In genomic region chr7:36303202-36304098, GRCh38 we compare ENCODE assay signal across 9 cellular contexts.
A peak's percentile ranks its signal among the peaks of the same experiment; 100 is the strongest.
DNase-seq lines count a peak whose midpoint lies in the region; ATAC-seq and TF ChIP-seq lines count a peak whose summit lies in the region.
"Had no signal": no experiment of that assay in that cellular context is flagged by ENCODE, and none has a peak within 500 bp of the region (broad histone marks: within the 10 kb centered on the region; RNA-seq: fewer than 3 reads in every experiment).

No MANE protein-coding gene starts in this region.

- H3K27me3 ChIP-seq in SJCRH30 (no peaks in the 10 kb centered on the region), foreskin keratinocyte (no peaks in the 10 kb centered on the region)

- H3K36me3 ChIP-seq in SJCRH30: no peaks in the 10 kb centered on the region

- H3K4me1 ChIP-seq in SJCRH30 (peaks cover 37% of the 10 kb centered on the region), foreskin keratinocyte (no peaks in the 10 kb centered on the region)

- TF ChIP-seq CTCF in foreskin keratinocyte (conservative IDR thresholded peaks at IDR 0.05): no peak

- H3K9me3 ChIP-seq in SJCRH30 (replicated peaks): no peaks in the 10 kb centered on the region

- ATAC-seq in foreskin keratinocyte (peak; percentile 65), HG03457 (IDR thresholded peaks at IDR 0.05; ENCODE audit: unreplicated experiment) (no peak)

- peak overlapping the region; percentile 30; the same call in 1 of the 2 replicates for H3K27ac ChIP-seq in SJCRH30
- no peak overlapping the region for H3K27ac ChIP-seq in foreskin keratinocyte
- H3K27ac ChIP-seq: 22Rv1 had no signal

- DNase-seq in NCI-H1436 (lab: John Stamatoyannopoulos, UW): peak; percentile 30
- no peak for DNase-seq in NCI-H1436 treated with DMSO at 0.1 percent for 48 hours (lab: John Stamatoyannopoulos, UW)
- peak; percentile 85 to 89 for DNase-seq in SJCRH30
- peak; percentile 42 to 66 for DNase-seq in foreskin keratinocyte
- peak; percentile 95 for DNase-seq in pons (ENCODE audit: low spot score)
- no peak for DNase-seq in stimulated activated CD4-positive, alpha-beta T cell treated with anti-CD3 and anti-CD28 coated beads, Interleukin-15, amount 100 ng/mL, for 24 hours
- DNase-seq in effector CD8-positive, alpha-beta T cell (lab: John Stamatoyannopoulos, UW): no peak

- H3K4me3 ChIP-seq in SJCRH30: no peak overlapping the region

Comparison
In these comparisons a context has a peak if more than half of its experiments do, and no peak if none do; other contexts are left out.
1. DNase-seq: peak in NCI-H1436 (single experiment), SJCRH30 (2 of 2), foreskin keratinocyte (2 of 2) and pons (single experiment); none in NCI-H1436 treated with DMSO at 0.1 percent for 48 hours (single experiment), stimulated activated CD4-positive, alpha-beta T cell treated with anti-CD3 and anti-CD28 coated beads, Interleukin-15, amount 100 ng/mL, for 24 hours (single experiment) and effector CD8-positive, alpha-beta T cell (single experiment).